9 cellular contexts compared by ENCODE assay signal in genomic region chr22:17199131-17199731, GRCh38. TPM values are rescaled to one million over a fixed set of nuclear protein-coding genes. Genes with fewer than 3 reads are reported as not detected.
A peak's percentile ranks its signal among the peaks of the same experiment; 100 is the strongest.
DNase-seq lines count a peak whose midpoint lies in the region; ATAC-seq and TF ChIP-seq lines count a peak whose summit lies in the region.
"Had no signal": no experiment of that assay in that cellular context is flagged by ENCODE, and none has a peak within 500 bp of the region (broad histone marks: within the 10 kb centered on the region; RNA-seq: fewer than 3 reads in every experiment).

No MANE protein-coding gene starts in this region.

- TF ChIP-seq EP300 in esophagus muscularis mucosa (IDR thresholded peaks at IDR 0.05) = no peak

- H3K4me1 ChIP-seq in breast epithelium = no peaks in the 10 kb centered on the region
- no peaks in the 10 kb centered on the region for H3K4me1 ChIP-seq in mammary epithelial cell (ENCODE audit: insufficient read depth, low read length)
- H3K4me1 ChIP-seq in esophagus muscularis mucosa = peaks cover 6 to 14% (median 13%) of the 10 kb centered on the region in 4 donors
- H3K4me1 ChIP-seq in mucosa of stomach (ENCODE audit: control insufficient read depth, insufficient read depth, low read length) = peaks cover 8% of the 10 kb centered on the region
- no peaks in the 10 kb centered on the region for H3K4me1 ChIP-seq in aorta (ENCODE audit: control insufficient read depth in 1 of 2, insufficient read depth in 2 of 2, low read length in 2 of 2)

- H3K27ac ChIP-seq in breast epithelium = peak overlapping the region in 1 of 2 donors; percentile 20
- H3K27ac ChIP-seq in mammary epithelial cell (ENCODE audit: insufficient read depth, low read depth, low read length) = no peak overlapping the region
- H3K27ac ChIP-seq in esophagus muscularis mucosa (replicated peaks in 1 of 4) = peak overlapping the region; percentile 31 to 78 (median 58)
- no peak overlapping the region for H3K27ac ChIP-seq in aorta (ENCODE audit: low read depth in 1 of 2, low read length in 2 of 2)
- H3K27ac ChIP-seq: BLaER1 had no signal

- H2AFZ ChIP-seq in mammary epithelial cell (ENCODE audit: low read depth, low read length) = no peak overlapping the region

- H3K9ac ChIP-seq in mammary epithelial cell (ENCODE audit: insufficient read depth, low read length) (no peak overlapping the region), mucosa of stomach (ENCODE audit: low read length) (peak overlapping the region; percentile 61)
- H3K9ac ChIP-seq: BLaER1 had no signal

- WGBS in mammary epithelial cell (ENCODE audit: low coverage, missing lambda C conversion rate) = 15% methylated on average over 10 of the region's 18 CpGs
- WGBS in esophagus muscularis mucosa = 26% methylated on average over 18 of the region's 18 CpGs
- WGBS in aorta, 2 donors = 8 to 10% methylated on average over 17 to 18 of the region's 18 CpGs

- ATAC-seq in aorta (ENCODE audit: low FRiP score) = peak; percentile 58

- H3K27me3 ChIP-seq in breast epithelium (no peaks in the 10 kb centered on the region), mammary epithelial cell (ENCODE audit: insufficient read depth, low read length) (no peaks in the 10 kb centered on the region), esophagus muscularis mucosa (peaks cover 0 to 26% (median 0%) of the 10 kb centered on the region in 4 donors), mucosa of stomach (ENCODE audit: control insufficient read depth, insufficient read depth, low read length) (peaks cover 12% of the 10 kb centered on the region), aorta (ENCODE audit: control insufficient read depth in 1 of 2, insufficient read depth in 2 of 2, low read length in 1 of 2) (no peaks in the 10 kb centered on the region)
- H3K27me3 ChIP-seq: BLaER1 had no signal

- no peak for TF ChIP-seq POLR2A in breast epithelium (IDR thresholded peaks at IDR 0.05)
- TF ChIP-seq POLR2A in esophagus muscularis mucosa (IDR thresholded peaks at IDR 0.05; ENCODE audit: low read depth) = no peak

- H3K9me3 ChIP-seq in breast epithelium = no peaks in the 10 kb centered on the region
- H3K9me3 ChIP-seq in mammary epithelial cell (replicated peaks; ENCODE audit: insufficient read depth, low read length) = peaks cover 2% of the 10 kb centered on the region
- H3K9me3 ChIP-seq in esophagus muscularis mucosa = no peaks in the 10 kb centered on the region
- H3K9me3 ChIP-seq in mucosa of stomach (ENCODE audit: control insufficient read depth, low read length) = no peaks in the 10 kb centered on the region
- no peaks in the 10 kb centered on the region for H3K9me3 ChIP-seq in aorta (ENCODE audit: control insufficient read depth, low read length)
- H3K9me3 ChIP-seq: BLaER1 had no signal

- H3K4me3 ChIP-seq in breast epithelium (peak overlapping the region; percentile 28 to 54 (median 36)), mammary epithelial cell (replicated peaks in 1 of 3; ENCODE audit: insufficient read depth in 1 of 3, low read depth in 2 of 3, low read length in 3 of 3) (no peak overlapping the region), esophagus muscularis mucosa (peak overlapping the region; percentile 43 to 50 (median 48)), mucosa of stomach (ENCODE audit: low read length) (no peak overlapping the region), aorta (ENCODE audit: low read length in 2 of 2) (peak overlapping the region in 1 of 2 donors; percentile 38)
- H3K4me3 ChIP-seq: BLaER1 had no signal

- H3K27ac Mint-ChIP-seq in activated naive CD4-positive, alpha-beta T cell treated with anti-CD3 and anti-CD28 coated beads for 36 hours = no peak overlapping the region

- H3K9me3 Mint-ChIP-seq in activated naive CD4-positive, alpha-beta T cell treated with anti-CD3 and anti-CD28 coated beads for 36 hours = no peaks in the 10 kb centered on the region

- no peaks in the 10 kb centered on the region for H3K36me3 ChIP-seq in breast epithelium
- no peaks in the 10 kb centered on the region for H3K36me3 ChIP-seq in mammary epithelial cell (ENCODE audit: insufficient read depth, low read length)
- H3K36me3 ChIP-seq in esophagus muscularis mucosa = no peaks in the 10 kb centered on the region
- H3K36me3 ChIP-seq in mucosa of stomach (ENCODE audit: control insufficient read depth, insufficient read depth, low read length) = no peaks in the 10 kb centered on the region
- H3K36me3 ChIP-seq in aorta (ENCODE audit: control insufficient read depth in 1 of 2, insufficient read depth in 2 of 2, low read length in 1 of 2) = no peaks in the 10 kb centered on the region
- H3K36me3 ChIP-seq: BLaER1 had no signal

- no peaks in the 10 kb centered on the region for H4K20me1 ChIP-seq in mammary epithelial cell (ENCODE audit: insufficient read depth, low read length)
- H4K20me1 ChIP-seq: BLaER1 had no signal

- no peak for DNase-seq in breast epithelium (ENCODE audit: low spot score in 2 of 2)
- no peak for DNase-seq in mammary epithelial cell
- no peak for DNase-seq in esophagus muscularis mucosa (ENCODE audit: extremely low spot score)
- no peak for DNase-seq in aorta
- DNase-seq in activated naive CD4-positive, alpha-beta T cell treated with anti-CD3 and anti-CD28 coated beads for 36 hours = no peak
- no peak for DNase-seq in RPMI8226
- no peak for DNase-seq in superior temporal gyrus (ENCODE audit: extremely low spot score)

- no peaks in the 10 kb centered on the region for H3K27me3 Mint-ChIP-seq in activated naive CD4-positive, alpha-beta T cell treated with anti-CD3 and anti-CD28 coated beads for 36 hours (ENCODE audit: low read depth)

- H3K4me3 Mint-ChIP-seq in activated naive CD4-positive, alpha-beta T cell treated with anti-CD3 and anti-CD28 coated beads for 36 hours = no peak overlapping the region

- in situ Hi-C loops in mammary epithelial cell (cut with MboI; ENCODE audit: low sequenced_read_pairs in 2 of 2) = no loop called here

- TF ChIP-seq CTCF in breast epithelium (IDR thresholded peaks at IDR 0.05) (no peak), mammary epithelial cell (conservative IDR thresholded peaks at IDR 0.05 in 1 of 2, IDR thresholded peaks at IDR 0.05 in 1 of 2; ENCODE audit: extremely low read depth in 1 of 2, insufficient read depth in 1 of 2, low read depth in 1 of 2, low read length in 2 of 2) (no peak), esophagus muscularis mucosa (IDR thresholded peaks at IDR 0.05) (no peak)

- BruUV-seq in mammary epithelial cell (replicated peaks; lab: Mats Ljungman, UMichigan) = no TSS peak

- H3K4me2 ChIP-seq in mammary epithelial cell (ENCODE audit: insufficient read depth, low read depth, low read length) = no peak overlapping the region
- H3K4me2 ChIP-seq: BLaER1 had no signal

- H3K36me3 Mint-ChIP-seq in activated naive CD4-positive, alpha-beta T cell treated with anti-CD3 and anti-CD28 coated beads for 36 hours (ENCODE audit: low read depth) = peaks cover 1% of the 10 kb centered on the region

- intact Hi-C loops in breast epithelium (cut with DNase I; ENCODE audit: low total_unique reads) = no loop called here
- intact Hi-C loops in mammary epithelial cell (cut with micrococcal nuclease) = no loop called here
- intact Hi-C loops in esophagus muscularis mucosa (cut with DNase I) = no loop called here
- intact Hi-C loops in aorta (cut with DNase I) = no loop called here
- intact Hi-C loops in activated naive CD4-positive, alpha-beta T cell treated with anti-CD3 and anti-CD28 coated beads for 36 hours (cut with micrococcal nuclease) = no loop called here

- CTCF ChIA-PET in mammary epithelial cell (lab: Charles Lee; ENCODE audit: low non-redundant PET) = no interaction called here
- CTCF ChIA-PET in activated naive CD4-positive, alpha-beta T cell treated with anti-CD3 and anti-CD28 coated beads for 36 hours (lab: Charles Lee) = interaction anchor here (1.3 to 2.3 kb wide), 3 partner anchors 15 to 125 kb away, joined by 4 to 5 read pairs (median 5); no protein-coding TSS in a partner anchor

- no peaks in the 10 kb centered on the region for H3K79me2 ChIP-seq in mammary epithelial cell (ENCODE audit: insufficient read depth, low read length)

- dilution Hi-C loops in mammary epithelial cell (cut with HindIII; ENCODE audit: low sequenced_read_pairs) = no loop called here

- H3K4me1 Mint-ChIP-seq in activated naive CD4-positive, alpha-beta T cell treated with anti-CD3 and anti-CD28 coated beads for 36 hours (ENCODE audit: low read depth) = no peaks in the 10 kb centered on the region

RNA-seq across cellular contexts. Expression of gene ADA2, which starts 20.0 kb away (rescaled TPM):
- total RNA-seq in breast epithelium (10 to 100 TPM in 2 of 3 donors, 1 to 10 TPM in 1; 6.6 to 25.8 (median 18.1) TPM), mammary epithelial cell (under 1 TPM in 1 of 2 donors, not detected in 1; 0.17 TPM), esophagus muscularis mucosa (10 to 100 TPM in 2 of 4 donors, 1 to 10 TPM in 2; 4.9 to 24.7 (median 9.2) TPM), aorta (10 to 100 TPM; 15.7 to 48.7 TPM)
- polyA plus RNA-seq in mammary epithelial cell (0.03 TPM), aorta (10 to 100 TPM; 12.4 to 18.9 TPM)
- polyA minus RNA-seq in mammary epithelial cell = not detected
- total RNA-seq in activated naive CD4-positive, alpha-beta T cell treated with anti-CD3 and anti-CD28 coated beads for 36 hours = 1 to 10 TPM; 1.1 to 1.5 TPM

RNA-seq across cellular contexts. Expression of gene HDHD5, which starts 40.2 kb away (rescaled TPM):
- 10 to 100 TPM; 42.0 to 54.4 (median 53.8) TPM for total RNA-seq in breast epithelium
- 10 to 100 TPM; 27.2 to 33.0 TPM for total RNA-seq in mammary epithelial cell
- 54.7 TPM for polyA plus RNA-seq in mammary epithelial cell
- 18.6 TPM for polyA minus RNA-seq in mammary epithelial cell
- 10 to 100 TPM; 29.9 to 45.1 (median 38.8) TPM for total RNA-seq in esophagus muscularis mucosa
- 10 to 100 TPM; 15.1 to 19.2 TPM for total RNA-seq in aorta
- polyA plus RNA-seq in aorta = 10 to 100 TPM; 19.5 to 30.6 TPM
- total RNA-seq in activated naive CD4-positive, alpha-beta T cell treated with anti-CD3 and anti-CD28 coated beads for 36 hours = 10 to 100 TPM; 40.1 to 43.7 TPM

Comparison
In these comparisons a context has a peak if more than half of its experiments do, and no peak if none do; other contexts are left out.
1. H3K4me3 ChIP-seq: peak in breast epithelium (3 of 3) and esophagus muscularis mucosa (4 of 4); none in mammary epithelial cell (0 of 3) and mucosa of stomach (single experiment).
2. H3K27ac ChIP-seq: peak in esophagus muscularis mucosa (4 of 4); none in mammary epithelial cell (single experiment) and aorta (0 of 2).